Comparison of ENCODE assay signal across 1 cellular context in genomic region chr1:156078728-156079127, GRCh38.
TF ChIP-seq lines count a peak whose summit lies in the region.

No MANE protein-coding gene starts in this region.

TF ChIP-seq in IMR-90, 13 proteins besides CTCF, POLR2A, EP300 and RAD21:
- TF ChIP-seq FOS (IDR thresholded peaks at IDR 0.05; ENCODE audit: low read depth, low read length) (no peak), MXI1 (IDR thresholded peaks at IDR 0.05; ENCODE audit: borderline replicate concordance, low read depth, low read length) (no peak), CEBPB (IDR thresholded peaks at IDR 0.05; ENCODE audit: low read depth, low read length) (no peak), RFX5 (IDR thresholded peaks at IDR 0.05; ENCODE audit: low read depth, low read length) (no peak), MAZ (IDR thresholded peaks at IDR 0.05; ENCODE audit: borderline replicate concordance, low read depth, low read length) (no peak), USF2 (IDR thresholded peaks at IDR 0.05; ENCODE audit: low read depth, low read length) (no peak)
